20 cellular contexts compared by ENCODE assay signal in genomic region chr2:147468349-147468748, GRCh38.
"Had no signal": no experiment of that assay in that cellular context is flagged by ENCODE, and none has a peak within 500 bp of the region (broad histone marks: within the 10 kb centered on the region; RNA-seq: fewer than 3 reads in every experiment).

No MANE protein-coding gene starts in this region.

- H3K36me3 Mint-ChIP-seq: naive thymus-derived CD8-positive, alpha-beta T cell; stimulated activated naive B cell treated with anti-CD40 and anti-IgM and Interleukin-4, amounts not matched to agents 10 μg/mL and 1 μg/mL and 100 μg/mL, for 72 hours had no signal

- H3K27ac ChIP-seq: colonic mucosa, heart left ventricle, sigmoid colon, skin epidermis, testis, tibial nerve had no signal

- DNase-seq: colonic mucosa; effector CD4-positive, alpha-beta T cell; erythroblast; heart left ventricle; hippocampal formation; islet precursor cell; mucosa of descending colon; naive thymus-derived CD8-positive, alpha-beta T cell; sigmoid colon; stimulated activated CD4-positive, alpha-beta T cell treated with anti-CD3 and anti-CD28 coated beads, Interleukin-2, amount 100 ng/mL, for 24 hours; stimulated activated CD4-positive, alpha-beta T cell treated with anti-CD3 and anti-CD28 coated beads, Interleukin-4, amount 100 ng/mL, for 4 hours; stimulated activated naive B cell treated with anti-CD40 and anti-IgM and Interleukin-4, amounts not matched to agents 10 μg/mL and 1 μg/mL and 100 μg/mL, for 72 hours; stimulated activated naive CD8-positive, alpha-beta T cell treated with anti-CD3 and anti-CD28 coated beads, Interleukin-15, amount 100 ng/mL, for 72 hours; testis had no signal

- H3K9me3 ChIP-seq: colonic mucosa, heart left ventricle, mucosa of descending colon, sigmoid colon, testis, tibial nerve had no signal

- H3K4me3 ChIP-seq: colonic mucosa, heart left ventricle, mucosa of descending colon, sigmoid colon, skin epidermis, testis, tibial nerve had no signal

- H3K27me3 ChIP-seq: colonic mucosa, heart left ventricle, sigmoid colon, testis, tibial nerve had no signal

- H3K4me3 Mint-ChIP-seq: endodermal cell; naive thymus-derived CD8-positive, alpha-beta T cell; stimulated activated naive B cell treated with anti-CD40 and anti-IgM and Interleukin-4, amounts not matched to agents 10 μg/mL and 1 μg/mL and 100 μg/mL, for 72 hours; stimulated activated naive CD8-positive, alpha-beta T cell treated with anti-CD3 and anti-CD28 coated beads, Interleukin-15, amount 100 ng/mL, for 72 hours had no signal

- H3K9me3 Mint-ChIP-seq: endodermal cell; naive thymus-derived CD8-positive, alpha-beta T cell had no signal

- H3K36me3 ChIP-seq: colonic mucosa, heart left ventricle, sigmoid colon, tibial nerve had no signal

- FAIRE-seq: endothelial cell of umbilical vein, frontal cortex had no signal

- H3K4me1 Mint-ChIP-seq: naive thymus-derived CD8-positive, alpha-beta T cell; stimulated activated naive B cell treated with anti-CD40 and anti-IgM and Interleukin-4, amounts not matched to agents 10 μg/mL and 1 μg/mL and 100 μg/mL, for 72 hours; stimulated activated naive CD8-positive, alpha-beta T cell treated with anti-CD3 and anti-CD28 coated beads, Interleukin-15, amount 100 ng/mL, for 72 hours had no signal

- ATAC-seq: heart left ventricle; left lobe of liver; mucosa of descending colon; naive thymus-derived CD8-positive, alpha-beta T cell; stimulated activated naive B cell treated with anti-CD40 and anti-IgM and Interleukin-4, amounts not matched to agents 10 μg/mL and 1 μg/mL and 100 μg/mL, for 72 hours; stimulated activated naive CD8-positive, alpha-beta T cell treated with anti-CD3 and anti-CD28 coated beads, Interleukin-15, amount 100 ng/mL, for 72 hours had no signal

- H3K4me1 ChIP-seq: colonic mucosa, heart left ventricle, sigmoid colon, testis, tibial nerve had no signal

- H3K27me3 Mint-ChIP-seq: naive thymus-derived CD8-positive, alpha-beta T cell; stimulated activated naive B cell treated with anti-CD40 and anti-IgM and Interleukin-4, amounts not matched to agents 10 μg/mL and 1 μg/mL and 100 μg/mL, for 72 hours; stimulated activated naive CD8-positive, alpha-beta T cell treated with anti-CD3 and anti-CD28 coated beads, Interleukin-15, amount 100 ng/mL, for 72 hours had no signal

- H3K27ac Mint-ChIP-seq: naive thymus-derived CD8-positive, alpha-beta T cell; stimulated activated naive B cell treated with anti-CD40 and anti-IgM and Interleukin-4, amounts not matched to agents 10 μg/mL and 1 μg/mL and 100 μg/mL, for 72 hours; stimulated activated naive CD8-positive, alpha-beta T cell treated with anti-CD3 and anti-CD28 coated beads, Interleukin-15, amount 100 ng/mL, for 72 hours had no signal
